ENCODE assay signal across 23 cellular contexts in the genomic region with DNA sequence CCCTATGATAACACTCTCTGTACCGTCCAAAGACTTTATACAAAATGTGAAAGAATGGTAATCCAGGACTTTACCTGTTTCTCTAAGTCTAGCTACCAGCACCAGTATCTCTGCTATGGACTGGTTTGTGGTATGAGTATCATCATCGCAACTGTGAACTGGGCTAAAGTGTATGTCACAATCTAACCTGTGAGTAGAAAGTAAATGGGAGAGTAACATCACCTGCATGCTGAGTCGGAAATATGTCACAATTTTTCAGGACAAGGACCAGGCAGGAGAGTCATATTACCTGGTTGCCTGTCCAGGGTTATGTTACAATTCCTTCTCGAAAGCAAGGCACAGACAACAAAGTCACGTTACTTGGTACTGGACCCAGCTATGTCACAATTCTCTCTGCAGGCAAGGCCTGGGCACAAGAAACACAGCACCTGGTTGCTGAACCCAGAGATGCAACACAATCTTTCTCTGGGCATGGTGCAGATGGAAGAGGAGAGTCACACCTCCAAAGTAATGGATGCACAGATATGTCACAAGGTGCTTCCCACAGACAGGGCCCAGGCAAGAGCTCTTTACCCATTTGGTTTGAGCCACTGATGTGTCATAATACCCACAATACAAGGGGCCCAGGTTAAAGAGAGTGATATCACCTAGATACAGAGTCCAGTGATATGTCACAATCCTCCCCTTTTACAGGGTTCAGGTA. TPM values are rescaled to one million over a fixed set of nuclear protein-coding genes. Genes with fewer than 3 reads are reported as not detected.
A peak's percentile ranks its signal among the peaks of the same experiment; 100 is the strongest.
DNase-seq lines count a peak whose midpoint lies in the region; ATAC-seq, FAIRE-seq and TF ChIP-seq lines count a peak whose summit lies in the region.
"Had no signal": no experiment of that assay in that cellular context is flagged by ENCODE, and none has a peak within 500 bp of the region (broad histone marks: within the 10 kb centered on the region; RNA-seq: fewer than 3 reads in every experiment).

No MANE protein-coding gene starts in this region.

- no peak overlapping the region for H3K9ac ChIP-seq in H1 (replicated peaks in 1 of 4; ENCODE audit: extremely low read depth in 1 of 4, low read depth in 3 of 4, low read length in 3 of 4)
- H3K9ac ChIP-seq: GM23248 had no signal

- H3K56ac ChIP-seq in H1 (replicated peaks; ENCODE audit: insufficient read length, low read depth, low read length): no peak overlapping the region

- POLR2A ChIA-PET in H1 (lab: Charles Lee; ENCODE audit: partially characterized antibody): interaction anchor here (1.3 to 1.7 kb wide), 3 partner anchors 8 to 13 kb away, joined by 3 to 8 read pairs (median 4); no protein-coding TSS in a partner anchor

- TF ChIP-seq CTCF in H1 (IDR thresholded peaks at IDR 0.05; ENCODE audit: control extremely low read depth in 1 of 3, insufficient read depth in 1 of 3, low read depth in 1 of 3, low read length in 3 of 3) (no peak), osteocyte (IDR thresholded peaks at IDR 0.05) (no peak)

- no peak overlapping the region for H2BK20ac ChIP-seq in H1 (ENCODE audit: low read length)

- no peak for TF ChIP-seq EP300 in H1 (IDR thresholded peaks at IDR 0.05; ENCODE audit: borderline replicate concordance in 1 of 2, low read depth in 2 of 2, low read length in 2 of 2)

- no peaks in the 10 kb centered on the region for H3K27me3 Mint-ChIP-seq in activated naive CD4-positive, alpha-beta T cell treated with anti-CD3 and anti-CD28 coated beads, Interleukin-2, amount 10 ng/mL, durations not matched to agents 7 days and 5 days
- no peaks in the 10 kb centered on the region for H3K27me3 Mint-ChIP-seq in osteocyte (ENCODE audit: unreplicated experiment)
- H3K27me3 Mint-ChIP-seq: CD4-positive, alpha-beta T cell had no signal

- peaks cover 41 to 70% of the 10 kb centered on the region in 2 donors for H3K36me3 Mint-ChIP-seq in activated naive CD4-positive, alpha-beta T cell treated with anti-CD3 and anti-CD28 coated beads, Interleukin-2, amount 50 U/mL, for 72 hours
- peaks cover 76% of the 10 kb centered on the region for H3K36me3 Mint-ChIP-seq in activated naive CD4-positive, alpha-beta T cell treated with anti-CD3 and anti-CD28 coated beads, Interleukin-2, amount 10 ng/mL, durations not matched to agents 7 days and 5 days
- H3K36me3 Mint-ChIP-seq in osteocyte (ENCODE audit: unreplicated experiment): peaks cover 40% of the 10 kb centered on the region

- H3K4me1 ChIP-seq in H1 (replicated peaks in 1 of 4; ENCODE audit: control insufficient read depth in 3 of 4, insufficient read depth in 4 of 4, low read length in 3 of 4): no peaks in the 10 kb centered on the region
- H3K4me1 ChIP-seq: A549, Caco-2 had no signal

- H3K27ac Mint-ChIP-seq in activated naive CD4-positive, alpha-beta T cell treated with anti-CD3 and anti-CD28 coated beads, Interleukin-2, amount 50 U/mL, for 72 hours: peak overlapping the region in 1 of 2 donors; percentile 36
- no peak overlapping the region for H3K27ac Mint-ChIP-seq in activated naive CD4-positive, alpha-beta T cell treated with anti-CD3 and anti-CD28 coated beads, Interleukin-2, amount 10 ng/mL, durations not matched to agents 7 days and 5 days
- no peak overlapping the region for H3K27ac Mint-ChIP-seq in osteocyte (ENCODE audit: unreplicated experiment)
- H3K27ac Mint-ChIP-seq: CD4-positive, alpha-beta T cell; HFFc6 had no signal

- H4K8ac ChIP-seq in H1 (ENCODE audit: extremely low read depth, insufficient read depth, low read length): no peak overlapping the region

- peaks cover 0 to 5% of the 10 kb centered on the region in 2 donors for H3K9me3 Mint-ChIP-seq in activated naive CD4-positive, alpha-beta T cell treated with anti-CD3 and anti-CD28 coated beads, Interleukin-2, amount 50 U/mL, for 72 hours
- H3K9me3 Mint-ChIP-seq in activated naive CD4-positive, alpha-beta T cell treated with anti-CD3 and anti-CD28 coated beads, Interleukin-2, amount 10 ng/mL, durations not matched to agents 7 days and 5 days: peaks cover 28% of the 10 kb centered on the region
- no peaks in the 10 kb centered on the region for H3K9me3 Mint-ChIP-seq in osteocyte (ENCODE audit: unreplicated experiment)
- H3K9me3 Mint-ChIP-seq: CD4-positive, alpha-beta T cell had no signal

- H3K23me2 ChIP-seq in H1 (ENCODE audit: low read depth, low read length): no peaks in the 10 kb centered on the region

- H3K4me2 ChIP-seq in H1 (ENCODE audit: insufficient read depth in 1 of 2, low read depth in 2 of 2, low read length in 2 of 2): no peak overlapping the region
- H3K4me2 ChIP-seq: A549 had no signal

- TF ChIP-seq POLR2A in H1 (IDR thresholded peaks at IDR 0.05; ENCODE audit: control extremely low read depth in 1 of 2, low read depth in 2 of 2, low read length in 2 of 2): no peak

- no peak overlapping the region for H3K14ac ChIP-seq in H1 (ENCODE audit: insufficient read length)

- H3K23ac ChIP-seq in H1 (ENCODE audit: insufficient read length): no peak overlapping the region

- H2BK120ac ChIP-seq in H1 (replicated peaks; ENCODE audit: low read depth, low read length): no peak overlapping the region

- H3K27ac ChIP-seq in H1 (ENCODE audit: low read depth, low read length): no peak overlapping the region
- H3K27ac ChIP-seq: 22Rv1, A549, C4-2B, GM23248, HL-60 had no signal

- ATAC-seq in activated naive CD4-positive, alpha-beta T cell treated with anti-CD3 and anti-CD28 coated beads, Interleukin-2, amount 50 U/mL, for 72 hours: peak; percentile 19 to 58
- no peak for ATAC-seq in GM19397 (IDR thresholded peaks at IDR 0.05; ENCODE audit: unreplicated experiment)
- ATAC-seq in GM18909 (IDR thresholded peaks at IDR 0.05; ENCODE audit: poor library complexity, unreplicated experiment): no peak
- ATAC-seq: A549, HCT116 had no signal

- CTCF ChIA-PET in activated naive CD4-positive, alpha-beta T cell treated with anti-CD3 and anti-CD28 coated beads, Interleukin-2, amount 10 ng/mL, durations not matched to agents 7 days and 5 days (lab: Charles Lee): no interaction called here
- CTCF ChIA-PET in H1 (lab: Charles Lee; ENCODE audit: partially characterized antibody): no interaction called here

- no peak overlapping the region for H2BK5ac ChIP-seq in H1 (ENCODE audit: low read depth, low read length)

- H4K20me1 ChIP-seq in H1 (replicated peaks in 1 of 2; ENCODE audit: control insufficient read depth in 1 of 2, insufficient read depth in 2 of 2, low read length in 2 of 2): peaks cover 5 to 25% of the 10 kb centered on the region in 2 experiments

- no peak overlapping the region for H2BK15ac ChIP-seq in H1 (ENCODE audit: low read length)

- H3K79me2 ChIP-seq in H1 (ENCODE audit: control insufficient read depth in 1 of 2, insufficient read depth in 2 of 2, low read length in 2 of 2): peaks cover 0 to 9% of the 10 kb centered on the region in 2 experiments; a peak in 2 of 4 replicates

- H2AFZ ChIP-seq in H1 (ENCODE audit: low read length): no peak overlapping the region
- H2AFZ ChIP-seq: GM23248 had no signal

- peaks cover 40 to 82% (median 66%) of the 10 kb centered on the region in 4 experiments for H3K36me3 ChIP-seq in H1 (ENCODE audit: control insufficient read depth in 2 of 4, insufficient read depth in 4 of 4, low read length in 3 of 4)

- no peak overlapping the region for H3K18ac ChIP-seq in H1 (ENCODE audit: extremely low read depth, low read length)

- no peak for FAIRE-seq in H1 (lab: Jason Lieb, UNC)
- FAIRE-seq: A549, D721Med, GM19239, H54 had no signal

- no peak for TF ChIP-seq RAD21 in H1 (IDR thresholded peaks at IDR 0.05 in 1 of 2, conservative IDR thresholded peaks at IDR 0.05 in 1 of 2; ENCODE audit: low read depth in 2 of 2, low read length in 2 of 2)

- H2BK12ac ChIP-seq in H1 (ENCODE audit: low read depth, low read length): no peak overlapping the region

- no peaks in the 10 kb centered on the region for H3K9me3 ChIP-seq in H1 (ENCODE audit: insufficient read depth in 2 of 2, low read depth in 1 of 2, low read length in 1 of 2)
- H3K9me3 ChIP-seq: A549, Caco-2 had no signal

- no peak overlapping the region for H4K5ac ChIP-seq in H1 (ENCODE audit: insufficient read length, low read depth, low read length)

- H3K4me3 ChIP-seq in H1 (ENCODE audit: extremely low read depth in 1 of 4, insufficient read depth in 2 of 4, low read depth in 3 of 4, low read length in 4 of 4): no peak overlapping the region
- H3K4me3 ChIP-seq: A549, GM23248 had no signal

- H2AK5ac ChIP-seq in H1 (ENCODE audit: low read depth, low read length): no peak overlapping the region

- no peaks in the 10 kb centered on the region for H3K27me3 ChIP-seq in H1 (replicated peaks in 1 of 4; ENCODE audit: control insufficient read depth in 3 of 4, extremely low read depth in 1 of 4, insufficient read depth in 3 of 4, low read length in 3 of 4)

- peak; percentile 4 for DNase-seq in DMS53 (lab: John Stamatoyannopoulos, UW)
- DNase-seq in DMS53 treated with DMSO at 0.1 percent for 48 hours (lab: John Stamatoyannopoulos, UW; ENCODE audit: unreplicated experiment): no peak
- DNase-seq in activated naive CD4-positive, alpha-beta T cell treated with anti-CD3 and anti-CD28 coated beads, Interleukin-2, amount 50 U/mL, for 72 hours (ENCODE audit: low spot score in 2 of 2): no peak
- DNase-seq in activated naive CD4-positive, alpha-beta T cell treated with anti-CD3 and anti-CD28 coated beads, Interleukin-2, amount 10 ng/mL, durations not matched to agents 7 days and 5 days: no peak
- no peak for DNase-seq in H1 (ENCODE audit: low read depth in 1 of 2, low spot score in 2 of 2)
- DNase-seq in osteocyte (ENCODE audit: extremely low spot score, unreplicated experiment): peak; percentile 32
- DNase-seq: AML-193; Caco-2; CD4-positive, alpha-beta T cell; DMS79 treated with DMSO at 0.1 percent for 48 hours; GF-D8; GM23248; HFFc6 had no signal

- no peak overlapping the region for H3K4ac ChIP-seq in H1 (replicated peaks; ENCODE audit: insufficient read length, low read depth, low read length)

- H3K4me1 Mint-ChIP-seq in activated naive CD4-positive, alpha-beta T cell treated with anti-CD3 and anti-CD28 coated beads, Interleukin-2, amount 10 ng/mL, durations not matched to agents 7 days and 5 days: peaks cover 7% of the 10 kb centered on the region
- peaks cover 5% of the 10 kb centered on the region for H3K4me1 Mint-ChIP-seq in osteocyte (ENCODE audit: unreplicated experiment)

- H4K91ac ChIP-seq in H1 (replicated peaks; ENCODE audit: insufficient read length, low read length): no peak overlapping the region

- H3K4me3 Mint-ChIP-seq in activated naive CD4-positive, alpha-beta T cell treated with anti-CD3 and anti-CD28 coated beads, Interleukin-2, amount 10 ng/mL, durations not matched to agents 7 days and 5 days: no peak overlapping the region
- H3K4me3 Mint-ChIP-seq in osteocyte (ENCODE audit: unreplicated experiment): no peak overlapping the region
- H3K4me3 Mint-ChIP-seq: CD4-positive, alpha-beta T cell; HFFc6 had no signal

- WGBS in H1 (ENCODE audit: extremely low coverage in 1 of 2, insufficient coverage in 1 of 2, insufficient read length in 1 of 2, insufficient replicate concordance in 2 of 2, low coverage in 1 of 2, low lambda C conversion rate in 2 of 2, missing lambda C conversion rate in 1 of 2), 2 experiments: 86% methylated on average over 5 of the region's 5 CpGs; no CpG with 5 or more reads in 1 of the 2 experiments

- peaks cover 8% of the 10 kb centered on the region for H3K79me1 ChIP-seq in H1 (ENCODE audit: low read depth, low read length)

RNA-seq across cellular contexts. Expression of gene ZNF43, which starts 5.2 kb away (rescaled TPM):
- total RNA-seq in activated naive CD4-positive, alpha-beta T cell treated with anti-CD3 and anti-CD28 coated beads, Interleukin-2, amount 50 U/mL, for 72 hours: 10 to 100 TPM; 34.0 to 37.7 TPM
- 50.0 and 53.1 TPM in 2 replicates for total RNA-seq in H1 (2021; fragmentation: NEBNext Ultra II Directional; extraction: Animal tissue kit (Norgen Biotek cat#: 25700))
- 15.5 and 24.7 TPM in 2 replicates for polyA plus RNA-seq in H1 (2011; rRNA removed)
- 19.6 TPM for polyA plus RNA-seq in H1 (2011; cell fraction: cytosol; rRNA removed)
- polyA plus RNA-seq in H1 (2011; cell fraction: nucleus; rRNA removed): 50.6 TPM
- polyA plus RNA-seq in H1 (2012, experiment 1 of 2): 14.8 to 24.0 TPM (median 17.6 TPM) in 4 replicates
- polyA plus RNA-seq in H1 (2012, experiment 2 of 2): 2.5 TPM
- 32.0 TPM for polyA plus RNA-seq in H1 (2013, experiment 1 of 2)
- polyA plus RNA-seq in H1 (2013, experiment 2 of 2): 26.7 TPM
- 182 and 220 TPM in 2 replicates for polyA minus RNA-seq in H1 (2011; rRNA and poly(A)+ RNA removed)
- 76.6 TPM for polyA minus RNA-seq in H1 (2011; cell fraction: cytosol; rRNA and poly(A)+ RNA removed)
- polyA minus RNA-seq in H1 (2011; cell fraction: nucleus; rRNA and poly(A)+ RNA removed): 227 TPM
- 16.0 and 17.7 TPM in 2 replicates for total RNA-seq in osteocyte
- total RNA-seq: Caco-2 had no signal

Comparison
In these comparisons a context has a peak if more than half of its experiments do, and no peak if none do; other contexts are left out.
1. DNase-seq: peak in DMS53 (single experiment) and osteocyte (single experiment); none in DMS53 treated with DMSO at 0.1 percent for 48 hours (single experiment), activated naive CD4-positive, alpha-beta T cell treated with anti-CD3 and anti-CD28 coated beads, Interleukin-2, amount 50 U/mL, for 72 hours (0 of 2), activated naive CD4-positive, alpha-beta T cell treated with anti-CD3 and anti-CD28 coated beads, Interleukin-2, amount 10 ng/mL, durations not matched to agents 7 days and 5 days (single experiment) and H1 (0 of 2).
2. ATAC-seq: peak in activated naive CD4-positive, alpha-beta T cell treated with anti-CD3 and anti-CD28 coated beads, Interleukin-2, amount 50 U/mL, for 72 hours (2 of 2); none in GM19397 (single experiment) and GM18909 (single experiment).